ENCODE assay signal across 13 cellular contexts in genomic region chr14:98736701-98737338, GRCh38.
A peak's percentile ranks its signal among the peaks of the same experiment; 100 is the strongest.
DNase-seq lines count a peak whose midpoint lies in the region; ATAC-seq lines count a peak whose summit lies in the region.
"Had no signal": no experiment of that assay in that cellular context is flagged by ENCODE, and none has a peak within 500 bp of the region (broad histone marks: within the 10 kb centered on the region; RNA-seq: fewer than 3 reads in every experiment).

No MANE protein-coding gene starts in this region.

- intact Hi-C loops in cardiac septum (cut with DNase I), result no loop called here

- ATAC-seq in GM19455 (IDR thresholded peaks at IDR 0.05; ENCODE audit: unreplicated experiment), result no peak
- ATAC-seq in GM19463 (IDR thresholded peaks at IDR 0.05; ENCODE audit: unreplicated experiment), result no peak
- ATAC-seq: HCT116 had no signal

- peak; percentile 87 for DNase-seq in DMS79 (lab: John Stamatoyannopoulos, UW)
- peak; percentile 53 for DNase-seq in Daoy (ENCODE audit: low read depth)
- DNase-seq in islet precursor cell, result peak; percentile 38
- DNase-seq in retina, result peak; percentile 59
- no peak for DNase-seq in cardiac septum (ENCODE audit: low spot score)
- DNase-seq: C1 segment of cervical spinal cord; CD4-positive, alpha-beta memory T cell; DND-41; GF-D8; IMR-90 had no signal
